Comparison of ENCODE assay signal across 8 cellular contexts in genomic region chr4:40856836-40857362, GRCh38.
DNase-seq lines count a peak whose midpoint lies in the region; ATAC-seq, FAIRE-seq and TF ChIP-seq lines count a peak whose summit lies in the region.

No MANE protein-coding gene starts in this region.

- ATAC-seq in GM21576 (IDR thresholded peaks at IDR 0.05; ENCODE audit: unreplicated experiment) = peak; percentile 80

- FAIRE-seq in kidney (lab: Jason Lieb, UNC) = no peak

- H3K4me3 ChIP-seq in kidney (ENCODE audit: low read length in 2 of 2) = peak overlapping the region; percentile 51 to 56

- peaks cover 0 to 5% of the 10 kb centered on the region in 2 donors for H3K4me1 ChIP-seq in kidney (ENCODE audit: control insufficient read depth in 1 of 2, insufficient read depth in 1 of 2, low read depth in 1 of 2, low read length in 2 of 2)

- peak overlapping the region; percentile 69 for H3K4me3 Mint-ChIP-seq in T-helper 2 cell treated with Interferon-gamma antibody and Interleukin-4, amounts not matched to agents 5 μg/mL and 100 μg/mL, for 36 hours

- DNase-seq in DMS79 treated with DMSO at 0.1 percent for 48 hours (lab: John Stamatoyannopoulos, UW) = peak; percentile 43
- DNase-seq in M059J (ENCODE audit: low read depth) = peak; percentile 48
- DNase-seq in T-helper 2 cell treated with Interferon-gamma antibody and Interleukin-4, amounts not matched to agents 5 μg/mL and 100 μg/mL, for 36 hours (ENCODE audit: low spot score) = peak; percentile 59
- DNase-seq in caudate nucleus (lab: John Stamatoyannopoulos, UW) = peak in 57 of 61 donors; percentile 7 to 84 (median 52)
- DNase-seq in kidney = peak; percentile 86
- DNase-seq in stimulated activated CD4-positive, alpha-beta T cell treated with anti-CD3 and anti-CD28 coated beads, Interleukin-1b, Interleukin-23, amount 100 ng/mL, for 48 hours = peak; percentile 53
- DNase-seq in T-helper 9 cell = no peak

- intact Hi-C loops in kidney (cut with DNase I) = no loop called here

- no peak overlapping the region for H3K9ac ChIP-seq in kidney (ENCODE audit: low read length in 2 of 2)

- H3K27ac ChIP-seq in caudate nucleus (ENCODE audit: low read depth, low read length) (no peak overlapping the region), kidney (ENCODE audit: low read depth in 2 of 2, low read length in 2 of 2) (no peak overlapping the region)

- H3K27me3 Mint-ChIP-seq in T-helper 2 cell treated with Interferon-gamma antibody and Interleukin-4, amounts not matched to agents 5 μg/mL and 100 μg/mL, for 36 hours (ENCODE audit: low read depth) = peaks cover 58% of the 10 kb centered on the region

- peaks cover 11% of the 10 kb centered on the region for H3K4me1 Mint-ChIP-seq in T-helper 2 cell treated with Interferon-gamma antibody and Interleukin-4, amounts not matched to agents 5 μg/mL and 100 μg/mL, for 36 hours (ENCODE audit: low read depth)

- no peak for TF ChIP-seq CTCF in kidney (IDR thresholded peaks at IDR 0.05; ENCODE audit: borderline replicate concordance, extremely low read depth, insufficient read depth)

- no peaks in the 10 kb centered on the region for H3K9me3 ChIP-seq in kidney (ENCODE audit: control insufficient read depth in 1 of 2, low read length in 2 of 2)

- no peaks in the 10 kb centered on the region for H3K36me3 Mint-ChIP-seq in T-helper 2 cell treated with Interferon-gamma antibody and Interleukin-4, amounts not matched to agents 5 μg/mL and 100 μg/mL, for 36 hours (ENCODE audit: low read depth)

- H3K27ac Mint-ChIP-seq in T-helper 2 cell treated with Interferon-gamma antibody and Interleukin-4, amounts not matched to agents 5 μg/mL and 100 μg/mL, for 36 hours = no peak overlapping the region

- no peaks in the 10 kb centered on the region for H3K9me3 Mint-ChIP-seq in T-helper 2 cell treated with Interferon-gamma antibody and Interleukin-4, amounts not matched to agents 5 μg/mL and 100 μg/mL, for 36 hours

- H3K36me3 ChIP-seq in kidney (ENCODE audit: control insufficient read depth in 1 of 2, insufficient read depth in 2 of 2, low read length in 2 of 2) = no peaks in the 10 kb centered on the region
